ENCODE assay signal across 18 cellular contexts in the genomic region with DNA sequence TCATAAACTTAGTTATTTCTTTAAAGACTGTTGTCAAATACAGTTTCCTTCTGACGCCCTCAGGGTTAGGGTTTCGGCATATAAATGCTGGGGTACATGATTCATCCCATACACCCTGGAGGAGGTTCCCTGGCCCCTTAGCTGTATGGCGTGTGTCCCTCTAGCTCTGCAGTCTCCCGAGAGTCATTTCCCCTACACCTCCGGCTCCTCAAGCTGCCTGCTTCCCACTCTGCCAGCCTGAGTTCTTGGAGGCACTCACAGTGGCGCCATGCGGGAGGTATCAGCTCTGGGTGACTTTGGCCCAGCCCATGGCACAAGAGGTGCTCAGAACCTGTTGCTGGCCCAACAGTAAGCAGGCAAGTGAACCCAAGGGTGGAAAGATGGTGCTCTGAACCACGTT.
A peak's percentile ranks its signal among the peaks of the same experiment; 100 is the strongest.
DNase-seq lines count a peak whose midpoint lies in the region; ATAC-seq and TF ChIP-seq lines count a peak whose summit lies in the region.
"Had no signal": no experiment of that assay in that cellular context is flagged by ENCODE, and none has a peak within 500 bp of the region (broad histone marks: within the 10 kb centered on the region; RNA-seq: fewer than 3 reads in every experiment).

No MANE protein-coding gene starts in this region.

- H3K4me3 Mint-ChIP-seq in natural killer cell (no peak overlapping the region), osteocyte (ENCODE audit: unreplicated experiment) (no peak overlapping the region)
- H3K4me3 Mint-ChIP-seq in natural killer cell treated with Interleukin-12 subunit alpha and Interleukin-12 subunit beta and Interleukin-15 and Interleukin-18, amount 100 ng/mL, for 72 hours: no peak overlapping the region
- no peak overlapping the region for H3K4me3 Mint-ChIP-seq in central memory CD8-positive, alpha-beta T cell
- H3K4me3 Mint-ChIP-seq: HFFc6 had no signal

- intact Hi-C loops in natural killer cell (cut with micrococcal nuclease): no loop called here

- H3K36me3 Mint-ChIP-seq in natural killer cell: no peaks in the 10 kb centered on the region
- H3K36me3 Mint-ChIP-seq in natural killer cell treated with Interleukin-12 subunit alpha and Interleukin-12 subunit beta and Interleukin-15 and Interleukin-18, amount 100 ng/mL, for 72 hours: no peaks in the 10 kb centered on the region
- H3K36me3 Mint-ChIP-seq in central memory CD8-positive, alpha-beta T cell (ENCODE audit: insufficient read depth): peaks cover 5% of the 10 kb centered on the region
- H3K36me3 Mint-ChIP-seq in osteocyte (ENCODE audit: unreplicated experiment): no peaks in the 10 kb centered on the region
- H3K36me3 Mint-ChIP-seq: CD4-positive, CD25-positive, alpha-beta regulatory T cell; CD8-positive, alpha-beta memory T cell had no signal

- no peak for DNase-seq in natural killer cell
- DNase-seq in natural killer cell treated with Interleukin-12 subunit alpha and Interleukin-12 subunit beta and Interleukin-15 and Interleukin-18, amount 100 ng/mL, for 72 hours (ENCODE audit: low spot score): no peak
- DNase-seq in central memory CD8-positive, alpha-beta T cell (ENCODE audit: low spot score in 2 of 2): no peak
- peak; percentile 48 for DNase-seq in osteocyte (ENCODE audit: extremely low spot score, unreplicated experiment)
- DNase-seq in stimulated activated CD4-positive, alpha-beta T cell treated with anti-CD3 and anti-CD28 coated beads, Interleukin-4, amount 100 ng/mL, for 1 hour: no peak
- no peak for DNase-seq in amniotic stem cell (lab: John Stamatoyannopoulos, UW)
- DNase-seq: ACHN; BE2C; C1 segment of cervical spinal cord; CD4-positive, CD25-positive, alpha-beta regulatory T cell; CD8-positive, alpha-beta memory T cell; COR-L47; DMS79; GDM1; GOT3; HFFc6; IMR-90 had no signal

- H3K27me3 Mint-ChIP-seq in natural killer cell (ENCODE audit: low read depth in 2 of 2) (no peaks in the 10 kb centered on the region), osteocyte (ENCODE audit: unreplicated experiment) (peaks cover 8% of the 10 kb centered on the region)
- H3K27me3 Mint-ChIP-seq in natural killer cell treated with Interleukin-12 subunit alpha and Interleukin-12 subunit beta and Interleukin-15 and Interleukin-18, amount 100 ng/mL, for 72 hours: no peaks in the 10 kb centered on the region
- no peaks in the 10 kb centered on the region for H3K27me3 Mint-ChIP-seq in central memory CD8-positive, alpha-beta T cell

- ATAC-seq in natural killer cell: no peak
- ATAC-seq in natural killer cell treated with Interleukin-12 subunit alpha and Interleukin-12 subunit beta and Interleukin-15 and Interleukin-18, amount 100 ng/mL, for 72 hours: no peak
- no peak for ATAC-seq in central memory CD8-positive, alpha-beta T cell (replicated peaks; ENCODE audit: extremely low read depth, poor library complexity, severe bottlenecking)
- ATAC-seq: HCT116 had no signal

- H3K27ac Mint-ChIP-seq in natural killer cell (peak overlapping the region; percentile 26 to 53), osteocyte (ENCODE audit: unreplicated experiment) (no peak overlapping the region)
- H3K27ac Mint-ChIP-seq in natural killer cell treated with Interleukin-12 subunit alpha and Interleukin-12 subunit beta and Interleukin-15 and Interleukin-18, amount 100 ng/mL, for 72 hours: peak overlapping the region in 1 of 2 donors; percentile 47
- peak overlapping the region; percentile 55 for H3K27ac Mint-ChIP-seq in central memory CD8-positive, alpha-beta T cell (ENCODE audit: low read depth)
- H3K27ac Mint-ChIP-seq: CD4-positive, CD25-positive, alpha-beta regulatory T cell; HFFc6 had no signal

- TF ChIP-seq CTCF in natural killer cell (IDR thresholded peaks at IDR 0.05) (no peak), osteocyte (IDR thresholded peaks at IDR 0.05) (no peak)

- H3K9me3 Mint-ChIP-seq in natural killer cell (no peaks in the 10 kb centered on the region), osteocyte (ENCODE audit: unreplicated experiment) (no peaks in the 10 kb centered on the region)
- peaks cover 3% of the 10 kb centered on the region for H3K9me3 Mint-ChIP-seq in natural killer cell treated with Interleukin-12 subunit alpha and Interleukin-12 subunit beta and Interleukin-15 and Interleukin-18, amount 100 ng/mL, for 72 hours
- no peaks in the 10 kb centered on the region for H3K9me3 Mint-ChIP-seq in central memory CD8-positive, alpha-beta T cell
- H3K9me3 Mint-ChIP-seq: CD8-positive, alpha-beta memory T cell; HFFc6 had no signal

- peaks cover 31 to 34% of the 10 kb centered on the region in 2 donors for H3K4me1 Mint-ChIP-seq in natural killer cell
- peaks cover 25 to 40% of the 10 kb centered on the region in 2 donors for H3K4me1 Mint-ChIP-seq in natural killer cell treated with Interleukin-12 subunit alpha and Interleukin-12 subunit beta and Interleukin-15 and Interleukin-18, amount 100 ng/mL, for 72 hours (ENCODE audit: low read depth in 2 of 2)
- peaks cover 22% of the 10 kb centered on the region for H3K4me1 Mint-ChIP-seq in central memory CD8-positive, alpha-beta T cell
- no peaks in the 10 kb centered on the region for H3K4me1 Mint-ChIP-seq in osteocyte (ENCODE audit: unreplicated experiment)
